ENCODE assay signal across 8 cellular contexts in genomic region chr7:131374821-131375220, GRCh38.
"Had no signal": no experiment of that assay in that cellular context is flagged by ENCODE, and none has a peak within 500 bp of the region (broad histone marks: within the 10 kb centered on the region; RNA-seq: fewer than 3 reads in every experiment).

No MANE protein-coding gene starts in this region.

- H3K4me3 Mint-ChIP-seq: GM23338, HFFc6 had no signal

- H3K27ac Mint-ChIP-seq: GM23338, HFFc6 had no signal

- DNase-seq: H7, HFFc6, KBM-7 had no signal

- H3K9me3 Mint-ChIP-seq: GM23338, HFFc6, IgD-negative memory B cell had no signal

- H3K27me3 Mint-ChIP-seq: IgD-negative memory B cell had no signal

- FAIRE-seq: H1, HepG2 had no signal

- ATAC-seq: GM23338, HCT116, HepG2 had no signal
